1 cellular context compared by ENCODE assay signal in the genomic region with DNA sequence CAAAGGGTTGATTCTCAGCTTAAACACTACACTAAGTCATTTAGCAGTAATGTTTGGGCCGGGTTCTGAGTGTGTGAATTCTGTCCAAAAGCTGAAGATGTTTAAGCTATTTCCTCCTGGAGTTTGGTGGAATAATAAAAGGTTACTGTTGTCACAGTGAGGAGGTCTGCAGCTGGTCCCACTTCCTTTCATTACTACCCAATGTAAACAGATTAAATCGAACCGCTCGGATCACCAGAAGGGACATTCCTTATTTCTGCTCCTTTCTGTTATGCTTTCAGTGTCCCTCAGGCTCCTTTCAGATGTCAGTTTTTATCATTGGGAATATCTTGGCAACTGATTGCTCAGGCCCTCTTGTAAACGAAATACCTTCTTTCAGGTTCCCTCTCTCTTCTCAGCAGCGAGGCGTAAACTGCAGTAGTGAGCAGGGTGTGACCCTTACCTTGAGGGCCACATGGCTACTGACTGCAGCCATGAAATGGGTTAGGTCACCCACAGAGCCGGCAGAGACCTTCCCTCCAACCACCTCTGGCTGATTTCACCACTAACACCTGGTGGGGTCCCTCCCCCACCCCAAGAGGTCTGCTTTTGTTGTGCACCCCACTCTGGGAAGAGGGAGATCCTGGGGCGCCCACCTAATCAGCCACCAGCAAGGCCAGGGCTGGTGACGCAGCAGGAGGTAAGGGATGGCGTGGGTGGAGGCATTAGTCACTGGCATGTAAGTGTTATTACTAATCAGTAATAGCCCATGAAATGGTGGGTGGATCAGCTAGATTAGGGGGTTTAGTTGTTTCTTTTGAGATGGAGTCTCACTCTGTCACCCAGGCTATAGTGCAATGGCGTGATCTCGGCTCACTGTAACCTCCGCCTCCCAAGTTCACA.
TF ChIP-seq lines count a peak whose summit lies in the region.

No MANE protein-coding gene starts in this region.

TF ChIP-seq in endothelial cell of umbilical vein, 7 proteins besides CTCF, POLR2A, EP300 and RAD21 (continued from another document):
- TF ChIP-seq, protein P1, sequence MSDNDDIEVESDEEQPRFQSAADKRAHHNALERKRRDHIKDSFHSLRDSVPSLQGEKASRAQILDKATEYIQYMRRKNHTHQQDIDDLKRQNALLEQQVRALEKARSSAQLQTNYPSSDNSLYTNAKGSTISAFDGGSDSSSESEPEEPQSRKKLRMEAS (IDR thresholded peaks at IDR 0.05; ENCODE audit: insufficient read depth, insufficient read length): no peak
